8 cellular contexts compared by ENCODE assay signal in the genomic region with DNA sequence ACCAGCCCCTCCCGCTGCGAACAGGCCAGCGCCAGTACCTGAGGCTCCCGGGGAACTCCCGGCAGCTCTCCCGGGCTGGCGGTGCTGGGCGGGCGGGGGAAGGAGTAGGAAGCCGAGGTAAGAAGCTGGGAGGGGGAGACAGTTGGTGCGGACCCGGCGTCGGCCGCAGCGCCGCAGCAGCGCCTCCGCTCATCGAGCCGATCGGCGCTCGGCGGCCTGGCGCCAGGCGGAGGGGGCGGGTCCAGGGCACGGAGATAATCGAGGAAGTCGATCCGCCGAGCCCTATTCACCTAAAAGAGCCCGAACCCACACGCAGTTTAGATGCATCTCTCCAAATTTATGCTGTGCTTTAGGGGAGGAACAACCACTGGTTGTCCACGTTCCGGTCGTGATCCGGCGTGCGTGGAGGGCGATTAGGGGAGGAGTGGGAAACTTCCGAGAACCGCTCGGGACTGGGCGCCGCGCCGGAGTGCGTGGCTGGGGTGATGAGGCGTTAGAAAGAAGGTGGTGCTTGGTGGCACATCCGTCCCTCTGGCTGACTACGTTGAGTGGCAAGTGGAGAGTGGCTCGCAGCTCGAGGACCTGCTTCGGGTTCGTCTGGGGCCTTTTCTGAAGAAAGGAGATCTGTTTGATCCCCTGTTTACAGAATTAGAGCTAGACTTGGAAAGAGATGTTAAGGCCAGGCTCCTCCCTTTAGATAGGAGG.
DNase-seq lines count a peak whose midpoint lies in the region; ATAC-seq and TF ChIP-seq lines count a peak whose summit lies in the region.

A gene with protein sequence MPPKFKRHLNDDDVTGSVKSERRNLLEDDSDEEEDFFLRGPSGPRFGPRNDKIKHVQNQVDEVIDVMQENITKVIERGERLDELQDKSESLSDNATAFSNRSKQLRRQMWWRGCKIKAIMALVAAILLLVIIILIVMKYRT (minus strand): TSS at position 194 of the 705 bp plus-strand sequence. CDS start 3,651 bp downstream, outside the sequence.

- DNase-seq in AG09309 (ENCODE audit: low read depth) = peak; percentile 40
- DNase-seq in NCI-H226 = peak; percentile 76
- peak; percentile 69 for DNase-seq in activated CD4-positive, CD25-positive, alpha-beta regulatory T cell treated with anti-CD3 and anti-CD28 coated beads, Interleukin-2, amount 50 U/mL, for 16 hours (ENCODE audit: low read depth, low spot score)
- DNase-seq in central memory CD4-positive, alpha-beta T cell = peak; percentile 85
- peak; percentile 84 for DNase-seq in iris pigment epithelial cell (ENCODE audit: low read depth)
- peak; percentile 66 to 83 for DNase-seq in stimulated activated CD4-positive, alpha-beta T cell treated with anti-CD3 and anti-CD28 coated beads, Interleukin-12 subunit alpha, Interleukin-12 subunit beta, amount 100 ng/mL, for 24 hours (ENCODE audit: low read depth in 2 of 2)

- H3K4me3 ChIP-seq in AG09309 (ENCODE audit: control insufficient read depth, low read depth, low read length) = peak within 1 kb of the TSS; percentile 89

- no peak for TF ChIP-seq CTCF in AG09309 (IDR thresholded peaks at IDR 0.05; ENCODE audit: control insufficient read depth, insufficient read depth, low read depth, low read length, missing control alignments)

- TF ChIP-seq POLR2A in GM18951 (IDR thresholded peaks at IDR 0.05; ENCODE audit: extremely low read depth, insufficient read depth, insufficient read length) = peak; percentile 80

- in situ Hi-C loops in GM18951 (cut with MboI; ENCODE audit: low sequenced_read_pairs, unreplicated experiment) = no loop called here

- ATAC-seq in HG03159 (IDR thresholded peaks at IDR 0.05; ENCODE audit: unreplicated experiment) = peak; percentile 86

Comparison
In these comparisons a context has a peak if more than half of its experiments do, and no peak if none do; other contexts are left out.
1. Peak in every context shown above with its lines: DNase-seq, ATAC-seq and H3K4me3 ChIP-seq.